In genomic region chr11:66467034-66467659, GRCh38 we compare ENCODE assay signal across 8 cellular contexts. TPM values are rescaled to one million over a fixed set of nuclear protein-coding genes. Genes with fewer than 3 reads are reported as not detected.
DNase-seq lines count a peak whose midpoint lies in the region; ATAC-seq lines count a peak whose summit lies in the region.

No MANE protein-coding gene starts in this region.

- H3K4me1 ChIP-seq in adipocyte (ENCODE audit: control insufficient read depth, insufficient read depth, low read length) (peaks cover 9% of the 10 kb centered on the region), iPS-15b (ENCODE audit: control insufficient read depth, insufficient read depth, low read length) (peaks cover 10% of the 10 kb centered on the region), skeletal muscle tissue (ENCODE audit: control insufficient read depth in 3 of 3, insufficient read depth in 3 of 3, low read length in 3 of 3) (peaks cover 13 to 19% (median 14%) of the 10 kb centered on the region in 3 donors)

- H3K9ac ChIP-seq in adipocyte (ENCODE audit: low read length) = peak overlapping the region; percentile 82
- no peak overlapping the region for H3K9ac ChIP-seq in iPS-15b (ENCODE audit: low read depth, low read length)
- peak overlapping the region; percentile 57 to 82 (median 78) for H3K9ac ChIP-seq in skeletal muscle tissue (ENCODE audit: low read depth in 1 of 3, low read length in 3 of 3)

- H3K9me3 ChIP-seq in adipocyte (ENCODE audit: control insufficient read depth, low read length) (no peaks in the 10 kb centered on the region), iPS-15b (ENCODE audit: control insufficient read depth, insufficient read depth, low read length) (no peaks in the 10 kb centered on the region), skeletal muscle tissue (ENCODE audit: control insufficient read depth in 3 of 3, low read length in 3 of 3) (no peaks in the 10 kb centered on the region)

- DNase-seq in NCI-H2227 (lab: John Stamatoyannopoulos, UW; ENCODE audit: unreplicated experiment) (peak; percentile 77), NCI-H2227 treated with DMSO at 0.1 percent for 48 hours (lab: John Stamatoyannopoulos, UW) (no peak), LoVo (ENCODE audit: low spot score) (peak; percentile 35), adipocyte (ENCODE audit: low read depth) (peak; percentile 71), cerebellar nuclear complex (lab: John Stamatoyannopoulos, UW) (no peak)

- H3K27me3 ChIP-seq in adipocyte (replicated peaks; ENCODE audit: control insufficient read depth, insufficient read depth, low read length) (no peaks in the 10 kb centered on the region), iPS-15b (ENCODE audit: control insufficient read depth, insufficient read depth, low read length) (no peaks in the 10 kb centered on the region), skeletal muscle tissue (ENCODE audit: control insufficient read depth in 3 of 3, insufficient read depth in 3 of 3, low read length in 3 of 3) (no peaks in the 10 kb centered on the region)

- H3K27ac ChIP-seq in skeletal muscle tissue (ENCODE audit: low read depth, low read length) = no peak overlapping the region

- peaks cover under 1% of the 10 kb centered on the region for H3K36me3 ChIP-seq in adipocyte (ENCODE audit: control insufficient read depth, insufficient read depth, low read length, severe bottlenecking)
- H3K36me3 ChIP-seq in iPS-15b (ENCODE audit: control insufficient read depth, insufficient read depth, low read length) = peaks cover 4% of the 10 kb centered on the region
- H3K36me3 ChIP-seq in skeletal muscle tissue (ENCODE audit: control insufficient read depth in 3 of 3, insufficient read depth in 3 of 3, low read length in 3 of 3) = peaks cover 11 to 15% (median 12%) of the 10 kb centered on the region in 3 donors

- H3K4me3 ChIP-seq in adipocyte (ENCODE audit: low read length) (peak overlapping the region; percentile 85), iPS-15b (ENCODE audit: low read depth, low read length) (peak overlapping the region; percentile 40), skeletal muscle tissue (ENCODE audit: low read length in 3 of 3) (peak overlapping the region; percentile 62 to 84 (median 78))

- ATAC-seq in GM21529 (IDR thresholded peaks at IDR 0.05; ENCODE audit: unreplicated experiment) = peak; percentile 34

RNA-seq across cellular contexts. Expression of gene PELI3, which starts 0.4 kb away (rescaled TPM):
- total RNA-seq in skeletal muscle tissue = 9.4 TPM

RNA-seq across cellular contexts. Expression of gene DPP3, which starts 13.1 kb away (rescaled TPM):
- 26.1 TPM for total RNA-seq in skeletal muscle tissue

RNA-seq across cellular contexts. Expression of gene MRPL11, which starts 28.5 kb away (rescaled TPM):
- total RNA-seq in skeletal muscle tissue = 27.1 TPM

RNA-seq across cellular contexts. Expression of gene BBS1, which starts 43.3 kb away (rescaled TPM):
- total RNA-seq in skeletal muscle tissue = 14.6 TPM

RNA-seq across cellular contexts. Expression of gene NPAS4, which starts 46.3 kb away (rescaled TPM):
- total RNA-seq in skeletal muscle tissue = under 0.01 TPM

Comparison
In these comparisons a context has a peak if more than half of its experiments do, and no peak if none do; other contexts are left out.
1. DNase-seq: peak in NCI-H2227 (single experiment), LoVo (single experiment) and adipocyte (single experiment); none in NCI-H2227 treated with DMSO at 0.1 percent for 48 hours (single experiment) and cerebellar nuclear complex (0 of 2).
2. Peak in every context shown above with its lines, with median percentiles within 50 percentile points of each other: H3K4me3 ChIP-seq.